ENCODE assay signal across 9 cellular contexts in the genomic region with DNA sequence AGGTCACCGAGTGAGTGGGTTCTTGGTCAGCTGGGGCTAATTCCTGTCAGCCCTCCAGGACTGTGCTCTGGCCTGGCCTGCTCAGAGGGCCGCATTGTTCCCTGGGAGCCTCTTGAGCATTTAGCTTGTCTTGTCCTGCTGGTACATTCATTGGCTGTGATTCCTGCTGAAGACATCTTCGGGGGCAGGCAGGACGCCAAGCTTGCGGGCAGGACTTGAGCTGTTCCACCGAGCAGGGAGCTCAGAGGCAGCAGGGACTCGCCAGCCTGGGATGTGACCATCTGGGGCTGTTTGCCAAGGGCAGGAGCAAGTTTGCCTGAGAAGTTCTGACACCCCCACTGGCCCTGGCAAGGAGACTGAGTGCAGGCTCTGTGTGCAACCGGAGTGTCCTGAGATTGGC. TPM values are rescaled to one million over a fixed set of nuclear protein-coding genes. Genes with fewer than 3 reads are reported as not detected.
DNase-seq lines count a peak whose midpoint lies in the region; ATAC-seq and TF ChIP-seq lines count a peak whose summit lies in the region.
"Had no signal": no experiment of that assay in that cellular context is flagged by ENCODE, and none has a peak within 500 bp of the region (broad histone marks: within the 10 kb centered on the region; RNA-seq: fewer than 3 reads in every experiment).

No MANE protein-coding gene starts in this region.

- H3K27me3 ChIP-seq in RWPE2 (ENCODE audit: insufficient read depth, poor library complexity, severe bottlenecking) (no peaks in the 10 kb centered on the region), Peyer's patch (no peaks in the 10 kb centered on the region)

- H3K36me3 ChIP-seq in RWPE2 (ENCODE audit: low read depth) (no peaks in the 10 kb centered on the region), Peyer's patch (no peaks in the 10 kb centered on the region)

- H3K4me3 ChIP-seq in RWPE2 (ENCODE audit: severe bottlenecking), result no peak overlapping the region
- no peak overlapping the region for H3K4me3 ChIP-seq in Peyer's patch

- DNase-seq in EH (ENCODE audit: low read depth), result peak; percentile 92
- no peak for DNase-seq in RWPE2 (ENCODE audit: low spot score)
- DNase-seq in fibroblast of peridontal ligament (ENCODE audit: extremely low read depth), result peak; percentile 20
- peak; percentile 46 for DNase-seq in putamen (ENCODE audit: low spot score)
- DNase-seq in SKM-1 (lab: John Stamatoyannopoulos, UW; ENCODE audit: unreplicated experiment), result no peak
- no peak for DNase-seq in Peyer's patch
- DNase-seq in NCI-H82 (lab: John Stamatoyannopoulos, UW), result no peak
- DNase-seq: stimulated activated naive CD4-positive, alpha-beta T cell had no signal

- H3K27ac ChIP-seq in RWPE2 (ENCODE audit: poor library complexity, severe bottlenecking) (no peak overlapping the region), Peyer's patch (no peak overlapping the region)

- H3K9me3 ChIP-seq in RWPE2 (ENCODE audit: severe bottlenecking) (no peaks in the 10 kb centered on the region), Peyer's patch (no peaks in the 10 kb centered on the region)

- peak; percentile 44 for ATAC-seq in RWPE2 (ENCODE audit: low read depth)
- ATAC-seq in HG02840 (IDR thresholded peaks at IDR 0.05; ENCODE audit: low FRiP score, unreplicated experiment), result no peak

- TF ChIP-seq POLR2A in Peyer's patch (IDR thresholded peaks at IDR 0.05), result no peak

- TF ChIP-seq CTCF in RWPE2 (IDR thresholded peaks at IDR 0.05; ENCODE audit: poor library complexity, severe bottlenecking) (no peak), Peyer's patch (IDR thresholded peaks at IDR 0.05) (no peak)

- H3K4me1 ChIP-seq in RWPE2 (ENCODE audit: insufficient read depth, poor library complexity, severe bottlenecking) (peaks cover 13% of the 10 kb centered on the region), Peyer's patch (no peaks in the 10 kb centered on the region)

RNA-seq across cellular contexts. Expression of a gene that starts 7.0 kb away (rescaled TPM):
- not detected for total RNA-seq in Peyer's patch

RNA-seq across cellular contexts. Expression of a gene that starts 52.9 kb away (rescaled TPM):
- under 1 TPM in 3 of 4 donors, not detected in 1; 0.35 to 0.47 (median 0.40) TPM for total RNA-seq in Peyer's patch

Comparison
In these comparisons a context has a peak if more than half of its experiments do, and no peak if none do; other contexts are left out.
1. DNase-seq: peak in EH (single experiment), fibroblast of peridontal ligament (single experiment) and putamen (single experiment); none in RWPE2 (single experiment), SKM-1 (single experiment), Peyer's patch (0 of 3) and NCI-H82 (single experiment).